In genomic region chr3:42804831-42805821, GRCh38 we compare ENCODE assay signal across 8 cellular contexts. TPM values are rescaled to one million over a fixed set of nuclear protein-coding genes. Genes with fewer than 3 reads are reported as not detected.
DNase-seq lines count a peak whose midpoint lies in the region; ATAC-seq and TF ChIP-seq lines count a peak whose summit lies in the region.

No MANE protein-coding gene starts in this region.

- H3K4me2 ChIP-seq in skeletal muscle satellite cell (ENCODE audit: low read length): peak overlapping the region; percentile 88

- DNase-seq in NCI-H146 (lab: John Stamatoyannopoulos, UW): peak; percentile 13
- DNase-seq in NCI-H146 treated with DMSO at 0.1 percent for 48 hours (lab: John Stamatoyannopoulos, UW; ENCODE audit: unreplicated experiment): no peak
- peak; percentile 22 for DNase-seq in astrocyte of the spinal cord (ENCODE audit: low read depth, low spot score)
- DNase-seq in iPS-NIHi11 (ENCODE audit: low spot score): peak; percentile 32
- no peak for DNase-seq in KBM-7
- no peak for DNase-seq in GDM1 (lab: John Stamatoyannopoulos, UW)

- ATAC-seq in HG03432 (IDR thresholded peaks at IDR 0.05; ENCODE audit: unreplicated experiment): peak; percentile 28

- no peak for TF ChIP-seq CTCF in astrocyte of the spinal cord (IDR thresholded peaks at IDR 0.05; ENCODE audit: low read depth, low read length)

- peaks cover 11% of the 10 kb centered on the region for H3K27me3 ChIP-seq in skeletal muscle satellite cell (ENCODE audit: control insufficient read depth, insufficient read depth, low read length)

- in situ Hi-C loops in astrocyte of the spinal cord (cut with HindIII; ENCODE audit: low sequenced_read_pairs) (no loop called here), KBM-7 (cut with MboI; ENCODE audit: low pct_unique_long_range_greater_than_20kb, low sequenced_read_pairs) (no loop called here)

- no peaks in the 10 kb centered on the region for H3K36me3 ChIP-seq in skeletal muscle satellite cell (ENCODE audit: insufficient read depth, low read length)

- H3K4me3 ChIP-seq in astrocyte of the spinal cord (ENCODE audit: low read depth, low read length) (peak overlapping the region; percentile 86), skeletal muscle satellite cell (ENCODE audit: low read length) (peak overlapping the region; percentile 87)

- H3K4me1 ChIP-seq in skeletal muscle satellite cell (ENCODE audit: control insufficient read depth, insufficient read depth, low read length): peaks cover 8% of the 10 kb centered on the region

- no peaks in the 10 kb centered on the region for H3K9me3 ChIP-seq in skeletal muscle satellite cell (replicated peaks; ENCODE audit: low read length)

- H3K9ac ChIP-seq in skeletal muscle satellite cell (ENCODE audit: low read depth, low read length): peak overlapping the region; percentile 90

RNA-seq across cellular contexts. Expression of gene HIGD1A, which starts 0.8 kb away (rescaled TPM):
- 216 and 245 TPM in 2 replicates for total RNA-seq in skeletal muscle satellite cell (2012; rRNA removed)

RNA-seq across cellular contexts. Expression of gene ACKR2, which starts 4.1 kb away (rescaled TPM):
- 0.22 and 0.76 TPM in 2 replicates for total RNA-seq in skeletal muscle satellite cell (2012; rRNA removed)

RNA-seq across cellular contexts. Expression of gene CCDC13, which starts 32.1 kb away (rescaled TPM):
- 0.51 and 0.87 TPM in 2 replicates for total RNA-seq in skeletal muscle satellite cell (2012; rRNA removed)

Comparison
In these comparisons a context has a peak if more than half of its experiments do, and no peak if none do; other contexts are left out.
1. DNase-seq: peak in NCI-H146 (single experiment), astrocyte of the spinal cord (single experiment) and iPS-NIHi11 (single experiment); none in NCI-H146 treated with DMSO at 0.1 percent for 48 hours (single experiment), KBM-7 (single experiment) and GDM1 (single experiment).